Comparison of ENCODE assay signal across 11 cellular contexts in the genomic region with DNA sequence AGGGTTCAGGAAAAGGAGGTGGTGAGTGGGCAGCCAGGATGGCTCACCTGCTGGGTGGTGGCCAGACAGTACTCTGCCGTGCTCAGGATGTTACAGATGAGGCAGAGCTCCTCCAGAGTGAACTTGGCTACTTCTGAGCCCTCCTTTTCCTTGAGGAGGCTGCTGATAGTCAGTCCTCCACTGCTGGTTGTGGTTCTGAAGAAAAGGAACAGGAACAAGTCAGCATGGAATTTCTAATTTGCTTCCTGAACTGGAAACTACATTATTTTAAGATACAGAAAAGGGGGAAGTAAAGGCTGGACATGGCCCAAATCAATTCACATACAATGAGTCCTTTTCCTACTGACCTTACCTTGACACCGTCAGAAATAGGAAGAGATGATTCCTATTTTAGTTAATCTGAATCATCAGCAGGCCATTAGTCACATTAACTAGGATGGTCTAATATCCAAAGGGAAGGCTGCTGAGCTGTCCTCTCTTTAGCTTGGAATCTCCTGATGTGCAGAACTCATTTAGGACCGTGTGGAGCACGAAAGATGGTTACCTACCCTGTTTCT.
DNase-seq lines count a peak whose midpoint lies in the region; ATAC-seq and TF ChIP-seq lines count a peak whose summit lies in the region.
"Had no signal": no experiment of that assay in that cellular context is flagged by ENCODE, and none has a peak within 500 bp of the region (broad histone marks: within the 10 kb centered on the region; RNA-seq: fewer than 3 reads in every experiment).

No MANE protein-coding gene starts in this region.

- H3K27me3 Mint-ChIP-seq in activated CD4-positive, alpha-beta memory T cell treated with anti-CD3 and anti-CD28 coated beads for 36 hours = no peaks in the 10 kb centered on the region
- no peaks in the 10 kb centered on the region for H3K27me3 Mint-ChIP-seq in effector memory CD8-positive, alpha-beta T cell

- H3K4me2 ChIP-seq in parathyroid adenoma (ENCODE audit: low read length) = no peak overlapping the region

- no peak for TF ChIP-seq POLR2A in suprapubic skin (IDR thresholded peaks at IDR 0.05)

- H3K4me3 Mint-ChIP-seq in activated CD4-positive, alpha-beta memory T cell treated with anti-CD3 and anti-CD28 coated beads for 36 hours = no peak overlapping the region
- H3K4me3 Mint-ChIP-seq in effector memory CD8-positive, alpha-beta T cell = no peak overlapping the region

- no peak for TF ChIP-seq EP300 in suprapubic skin (IDR thresholded peaks at IDR 0.05)

- DNase-seq in EL (peak; percentile 59), fibroblast of the aortic adventitia (ENCODE audit: low read depth) (peak; percentile 16), suprapubic skin (ENCODE audit: low spot score in 2 of 2) (no peak), GM10266 (ENCODE audit: extremely low spot score) (no peak), NCI-H526 (lab: John Stamatoyannopoulos, UW) (no peak)
- no peak for DNase-seq in activated CD4-positive, alpha-beta memory T cell treated with anti-CD3 and anti-CD28 coated beads for 36 hours
- no peak for DNase-seq in effector memory CD8-positive, alpha-beta T cell
- DNase-seq: Calu3, Kasumi-1, RPMI8226 had no signal

- TF ChIP-seq CTCF in fibroblast of the aortic adventitia (IDR thresholded peaks at IDR 0.05; ENCODE audit: insufficient read depth, low read length) (no peak), parathyroid adenoma (IDR thresholded peaks at IDR 0.05) (no peak), suprapubic skin (IDR thresholded peaks at IDR 0.05) (no peak), GM10266 (IDR thresholded peaks at IDR 0.05; ENCODE audit: control insufficient read depth, insufficient read depth, low read depth, missing control alignments) (no peak)

- H3K36me3 Mint-ChIP-seq in activated CD4-positive, alpha-beta memory T cell treated with anti-CD3 and anti-CD28 coated beads for 36 hours = peaks cover 31% of the 10 kb centered on the region
- H3K36me3 Mint-ChIP-seq in effector memory CD8-positive, alpha-beta T cell (ENCODE audit: insufficient read depth) = peaks cover 24% of the 10 kb centered on the region

- H3K27me3 ChIP-seq in parathyroid adenoma (ENCODE audit: control insufficient read depth, insufficient read depth, low read length) (no peaks in the 10 kb centered on the region), suprapubic skin (no peaks in the 10 kb centered on the region)

- H3K9me3 Mint-ChIP-seq in activated CD4-positive, alpha-beta memory T cell treated with anti-CD3 and anti-CD28 coated beads for 36 hours = no peaks in the 10 kb centered on the region
- H3K9me3 Mint-ChIP-seq in effector memory CD8-positive, alpha-beta T cell = no peaks in the 10 kb centered on the region

- H3K4me1 ChIP-seq in parathyroid adenoma (no peaks in the 10 kb centered on the region), suprapubic skin (peaks cover 10% of the 10 kb centered on the region)

- POLR2A ChIA-PET in activated CD4-positive, alpha-beta memory T cell treated with anti-CD3 and anti-CD28 coated beads for 36 hours (lab: Charles Lee) = interaction anchor here (1.0 kb wide), 1 partner anchor 84 kb away, joined by 3 read pairs; no protein-coding TSS in a partner anchor

- ATAC-seq in effector memory CD8-positive, alpha-beta T cell (replicated peaks) = no peak

- WGBS in suprapubic skin = 74% methylated on average over 4 of the region's 4 CpGs

- no peaks in the 10 kb centered on the region for H3K36me3 ChIP-seq in parathyroid adenoma (ENCODE audit: control insufficient read depth, insufficient read depth, low read length)
- peaks cover 27% of the 10 kb centered on the region for H3K36me3 ChIP-seq in suprapubic skin

- no peak overlapping the region for H2AFZ ChIP-seq in parathyroid adenoma

- intact Hi-C loops in activated CD4-positive, alpha-beta memory T cell treated with anti-CD3 and anti-CD28 coated beads for 36 hours (cut with micrococcal nuclease) = no loop called here

- H3K9ac ChIP-seq in parathyroid adenoma = no peak overlapping the region

- H3K9me3 ChIP-seq in parathyroid adenoma (ENCODE audit: control insufficient read depth, low read length) (no peaks in the 10 kb centered on the region), suprapubic skin (no peaks in the 10 kb centered on the region)

- H3K27ac Mint-ChIP-seq in activated CD4-positive, alpha-beta memory T cell treated with anti-CD3 and anti-CD28 coated beads for 36 hours = peak overlapping the region; percentile 79
- peak overlapping the region in 1 of 2 donors; percentile 53 for H3K27ac Mint-ChIP-seq in effector memory CD8-positive, alpha-beta T cell

- CTCF ChIA-PET in activated CD4-positive, alpha-beta memory T cell treated with anti-CD3 and anti-CD28 coated beads for 36 hours (lab: Charles Lee) = interaction anchor here (1.5 kb wide), 1 partner anchor 148 kb away, joined by 8 read pairs; no protein-coding TSS in a partner anchor

- H3K79me2 ChIP-seq in parathyroid adenoma = no peaks in the 10 kb centered on the region

- no peak overlapping the region for H3K4me3 ChIP-seq in fibroblast of the aortic adventitia (ENCODE audit: low read depth, low read length)
- H3K4me3 ChIP-seq in parathyroid adenoma (ENCODE audit: low read depth, low read length) = no peak overlapping the region
- no peak overlapping the region for H3K4me3 ChIP-seq in suprapubic skin

- peaks cover 22% of the 10 kb centered on the region for H3K4me1 Mint-ChIP-seq in activated CD4-positive, alpha-beta memory T cell treated with anti-CD3 and anti-CD28 coated beads for 36 hours (ENCODE audit: low read depth)
- no peaks in the 10 kb centered on the region for H3K4me1 Mint-ChIP-seq in effector memory CD8-positive, alpha-beta T cell (ENCODE audit: low read depth in 2 of 2)

- H3K27ac ChIP-seq in parathyroid adenoma (peak overlapping the region; percentile 73), suprapubic skin (no peak overlapping the region)

Comparison
In these comparisons a context has a peak if more than half of its experiments do, and no peak if none do; other contexts are left out.
1. DNase-seq: peak in EL (single experiment) and fibroblast of the aortic adventitia (single experiment); none in activated CD4-positive, alpha-beta memory T cell treated with anti-CD3 and anti-CD28 coated beads for 36 hours (single experiment), suprapubic skin (0 of 2), effector memory CD8-positive, alpha-beta T cell (0 of 3), GM10266 (single experiment) and NCI-H526 (0 of 2).